ENCODE assay signal across 6 cellular contexts in genomic region chr15:66378814-66379430, GRCh38.
"Had no signal": no experiment of that assay in that cellular context is flagged by ENCODE, and none has a peak within 500 bp of the region (broad histone marks: within the 10 kb centered on the region; RNA-seq: fewer than 3 reads in every experiment).

No MANE protein-coding gene starts in this region.

- H3K4me1 Mint-ChIP-seq: GM23338, H9 had no signal

- H3K4me3 Mint-ChIP-seq: GM23338, H9, HFFc6, IgD-negative memory B cell had no signal

- H3K27ac Mint-ChIP-seq: GM23338, HFFc6, IgD-negative memory B cell had no signal

- H3K27me3 Mint-ChIP-seq: IgD-negative memory B cell had no signal

- ATAC-seq: GM23338, HepG2 had no signal

- DNase-seq: H9, HCEC 1CT, HFFc6 had no signal
